1 cellular context compared by ENCODE assay signal in the genomic region with DNA sequence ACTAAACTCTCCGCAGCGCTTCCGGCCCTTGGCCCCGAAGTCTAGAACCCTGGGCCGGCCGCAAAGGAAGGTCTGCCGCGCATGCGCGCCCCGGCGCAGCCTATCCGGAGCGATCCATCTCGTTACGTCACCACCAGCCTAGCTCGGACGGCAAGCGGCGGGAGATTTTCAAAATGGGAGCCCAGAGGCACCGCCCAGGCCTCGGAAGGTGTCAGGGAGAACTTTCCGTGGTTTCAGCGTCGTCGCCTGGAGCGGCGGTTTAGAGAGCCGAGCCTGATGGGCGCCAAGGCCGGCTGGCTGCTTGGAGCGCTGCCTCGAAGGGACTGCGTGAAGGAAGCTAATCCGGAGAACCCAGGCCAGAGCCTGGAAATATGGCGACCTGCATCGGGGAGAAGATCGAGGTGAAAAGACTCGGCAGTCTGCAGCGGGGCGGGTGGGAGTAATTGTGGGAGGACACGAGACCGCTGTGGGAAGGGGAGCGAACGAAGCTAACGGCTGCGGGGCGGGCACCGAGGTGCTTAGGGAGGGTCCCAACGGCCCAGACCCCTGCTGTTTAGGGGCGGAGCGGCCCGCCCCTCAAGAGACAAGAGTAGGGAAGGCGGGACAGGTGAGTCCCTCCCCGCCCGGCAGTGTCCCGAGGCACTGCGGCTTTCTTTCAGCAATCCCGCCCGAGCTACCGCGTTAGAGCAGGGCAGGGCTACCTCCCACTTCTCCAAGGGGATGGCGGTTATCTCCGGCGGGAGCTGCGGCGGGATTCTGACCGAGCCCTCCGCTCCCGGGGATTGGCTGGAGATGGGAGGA.
A peak's percentile ranks its signal among the peaks of the same experiment; 100 is the strongest.
TF ChIP-seq lines count a peak whose summit lies in the region.

A gene (plus strand): TSS at position 130 of the 801 bp plus-strand sequence. CDS start 242 bp downstream, at position 372.

TF ChIP-seq in GM12878, 131 proteins besides CTCF, POLR2A, EP300 and RAD21 (continued from another document and continues in another):
- no peak for TF ChIP-seq DPF2 (IDR thresholded peaks at IDR 0.05)
- TF ChIP-seq STAT1 (conservative IDR thresholded peaks at IDR 0.05): 0 out of 2 replicates have a peak, but pooled peaks have one; percentile 6
- TF ChIP-seq, protein P1, sequence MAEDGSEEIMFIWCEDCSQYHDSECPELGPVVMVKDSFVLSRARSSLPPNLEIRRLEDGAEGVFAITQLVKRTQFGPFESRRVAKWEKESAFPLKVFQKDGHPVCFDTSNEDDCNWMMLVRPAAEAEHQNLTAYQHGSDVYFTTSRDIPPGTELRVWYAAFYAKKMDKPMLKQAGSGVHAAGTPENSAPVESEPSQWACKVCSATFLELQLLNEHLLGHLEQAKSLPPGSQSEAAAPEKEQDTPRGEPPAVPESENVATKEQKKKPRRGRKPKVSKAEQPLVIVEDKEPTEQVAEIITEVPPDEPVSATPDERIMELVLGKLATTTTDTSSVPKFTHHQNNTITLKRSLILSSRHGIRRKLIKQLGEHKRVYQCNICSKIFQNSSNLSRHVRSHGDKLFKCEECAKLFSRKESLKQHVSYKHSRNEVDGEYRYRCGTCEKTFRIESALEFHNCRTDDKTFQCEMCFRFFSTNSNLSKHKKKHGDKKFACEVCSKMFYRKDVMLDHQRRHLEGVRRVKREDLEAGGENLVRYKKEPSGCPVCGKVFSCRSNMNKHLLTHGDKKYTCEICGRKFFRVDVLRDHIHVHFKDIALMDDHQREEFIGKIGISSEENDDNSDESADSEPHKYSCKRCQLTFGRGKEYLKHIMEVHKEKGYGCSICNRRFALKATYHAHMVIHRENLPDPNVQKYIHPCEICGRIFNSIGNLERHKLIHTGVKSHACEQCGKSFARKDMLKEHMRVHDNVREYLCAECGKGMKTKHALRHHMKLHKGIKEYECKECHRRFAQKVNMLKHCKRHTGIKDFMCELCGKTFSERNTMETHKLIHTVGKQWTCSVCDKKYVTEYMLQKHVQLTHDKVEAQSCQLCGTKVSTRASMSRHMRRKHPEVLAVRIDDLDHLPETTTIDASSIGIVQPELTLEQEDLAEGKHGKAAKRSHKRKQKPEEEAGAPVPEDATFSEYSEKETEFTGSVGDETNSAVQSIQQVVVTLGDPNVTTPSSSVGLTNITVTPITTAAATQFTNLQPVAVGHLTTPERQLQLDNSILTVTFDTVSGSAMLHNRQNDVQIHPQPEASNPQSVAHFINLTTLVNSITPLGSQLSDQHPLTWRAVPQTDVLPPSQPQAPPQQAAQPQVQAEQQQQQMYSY (CRISPR knock-in tag; IDR thresholded peaks at IDR 0.05): no peak
- 0 out of 2 replicates have a peak, but pooled peaks have one; percentile 30 for TF ChIP-seq ZNF207 (IDR thresholded peaks at IDR 0.05; ENCODE audit: borderline replicate concordance)
- TF ChIP-seq, protein P2, sequence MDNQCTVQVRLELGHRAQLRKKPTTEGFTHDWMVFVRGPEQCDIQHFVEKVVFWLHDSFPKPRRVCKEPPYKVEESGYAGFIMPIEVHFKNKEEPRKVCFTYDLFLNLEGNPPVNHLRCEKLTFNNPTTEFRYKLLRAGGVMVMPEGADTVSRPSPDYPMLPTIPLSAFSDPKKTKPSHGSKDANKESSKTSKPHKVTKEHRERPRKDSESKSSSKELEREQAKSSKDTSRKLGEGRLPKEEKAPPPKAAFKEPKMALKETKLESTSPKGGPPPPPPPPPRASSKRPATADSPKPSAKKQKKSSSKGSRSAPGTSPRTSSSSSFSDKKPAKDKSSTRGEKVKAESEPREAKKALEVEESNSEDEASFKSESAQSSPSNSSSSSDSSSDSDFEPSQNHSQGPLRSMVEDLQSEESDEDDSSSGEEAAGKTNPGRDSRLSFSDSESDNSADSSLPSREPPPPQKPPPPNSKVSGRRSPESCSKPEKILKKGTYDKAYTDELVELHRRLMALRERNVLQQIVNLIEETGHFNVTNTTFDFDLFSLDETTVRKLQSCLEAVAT (IDR thresholded peaks at IDR 0.05): peak; percentile 67; the same call in 1 of the 2 replicates
- peak; percentile 70 for TF ChIP-seq KLF5 (IDR thresholded peaks at IDR 0.05; ENCODE audit: partially characterized antibody)
- no peak for TF ChIP-seq STAT3 (IDR thresholded peaks at IDR 0.05; ENCODE audit: low read depth, low read length)
- TF ChIP-seq CBFB (IDR thresholded peaks at IDR 0.05; ENCODE audit: low read depth): peak; percentile 83; the same call in 1 of the 2 replicates
- TF ChIP-seq, protein P3, sequence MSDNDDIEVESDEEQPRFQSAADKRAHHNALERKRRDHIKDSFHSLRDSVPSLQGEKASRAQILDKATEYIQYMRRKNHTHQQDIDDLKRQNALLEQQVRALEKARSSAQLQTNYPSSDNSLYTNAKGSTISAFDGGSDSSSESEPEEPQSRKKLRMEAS (IDR thresholded peaks at IDR 0.05; ENCODE audit: low read depth, low read length): peak; percentile 78
- TF ChIP-seq CREM (IDR thresholded peaks at IDR 0.05; ENCODE audit: low read depth): peak; percentile 84
- no peak for TF ChIP-seq MYC (IDR thresholded peaks at IDR 0.05; ENCODE audit: insufficient read depth, insufficient read length, insufficient replicate concordance, low read length, severe bottlenecking)
- TF ChIP-seq, protein P4, sequence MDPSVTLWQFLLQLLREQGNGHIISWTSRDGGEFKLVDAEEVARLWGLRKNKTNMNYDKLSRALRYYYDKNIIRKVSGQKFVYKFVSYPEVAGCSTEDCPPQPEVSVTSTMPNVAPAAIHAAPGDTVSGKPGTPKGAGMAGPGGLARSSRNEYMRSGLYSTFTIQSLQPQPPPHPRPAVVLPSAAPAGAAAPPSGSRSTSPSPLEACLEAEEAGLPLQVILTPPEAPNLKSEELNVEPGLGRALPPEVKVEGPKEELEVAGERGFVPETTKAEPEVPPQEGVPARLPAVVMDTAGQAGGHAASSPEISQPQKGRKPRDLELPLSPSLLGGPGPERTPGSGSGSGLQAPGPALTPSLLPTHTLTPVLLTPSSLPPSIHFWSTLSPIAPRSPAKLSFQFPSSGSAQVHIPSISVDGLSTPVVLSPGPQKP (IDR thresholded peaks at IDR 0.05; ENCODE audit: low read depth, low read length): no peak; the same call in 1 of the 2 replicates
- TF ChIP-seq PML (IDR thresholded peaks at IDR 0.05; ENCODE audit: low read length): no peak; the same call in none of the 2 replicates
- TF ChIP-seq MEF2B (IDR thresholded peaks at IDR 0.05; ENCODE audit: partially characterized antibody, poor library complexity, severe bottlenecking): no peak
- TF ChIP-seq, protein P5, sequence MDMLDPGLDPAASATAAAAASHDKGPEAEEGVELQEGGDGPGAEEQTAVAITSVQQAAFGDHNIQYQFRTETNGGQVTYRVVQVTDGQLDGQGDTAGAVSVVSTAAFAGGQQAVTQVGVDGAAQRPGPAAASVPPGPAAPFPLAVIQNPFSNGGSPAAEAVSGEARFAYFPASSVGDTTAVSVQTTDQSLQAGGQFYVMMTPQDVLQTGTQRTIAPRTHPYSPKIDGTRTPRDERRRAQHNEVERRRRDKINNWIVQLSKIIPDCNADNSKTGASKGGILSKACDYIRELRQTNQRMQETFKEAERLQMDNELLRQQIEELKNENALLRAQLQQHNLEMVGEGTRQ (IDR thresholded peaks at IDR 0.05; ENCODE audit: borderline replicate concordance, low read depth, low read length): no peak
- no peak; the same call in 1 of the 2 replicates for TF ChIP-seq FOXM1 (IDR thresholded peaks at IDR 0.05; ENCODE audit: low read depth, low read length)
- no peak for TF ChIP-seq BMI1 (IDR thresholded peaks at IDR 0.05; ENCODE audit: borderline replicate concordance)
- TF ChIP-seq, protein P6, sequence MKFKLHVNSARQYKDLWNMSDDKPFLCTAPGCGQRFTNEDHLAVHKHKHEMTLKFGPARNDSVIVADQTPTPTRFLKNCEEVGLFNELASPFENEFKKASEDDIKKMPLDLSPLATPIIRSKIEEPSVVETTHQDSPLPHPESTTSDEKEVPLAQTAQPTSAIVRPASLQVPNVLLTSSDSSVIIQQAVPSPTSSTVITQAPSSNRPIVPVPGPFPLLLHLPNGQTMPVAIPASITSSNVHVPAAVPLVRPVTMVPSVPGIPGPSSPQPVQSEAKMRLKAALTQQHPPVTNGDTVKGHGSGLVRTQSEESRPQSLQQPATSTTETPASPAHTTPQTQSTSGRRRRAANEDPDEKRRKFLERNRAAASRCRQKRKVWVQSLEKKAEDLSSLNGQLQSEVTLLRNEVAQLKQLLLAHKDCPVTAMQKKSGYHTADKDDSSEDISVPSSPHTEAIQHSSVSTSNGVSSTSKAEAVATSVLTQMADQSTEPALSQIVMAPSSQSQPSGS (IDR thresholded peaks at IDR 0.05; ENCODE audit: low read length): no peak
- TF ChIP-seq EZH2 (IDR thresholded peaks at IDR 0.05; ENCODE audit: borderline replicate concordance, control insufficient read depth, low read depth, low read length): no peak
- peak; percentile 68 for TF ChIP-seq IKZF1 (conservative IDR thresholded peaks at IDR 0.05)
- TF ChIP-seq, protein P7, sequence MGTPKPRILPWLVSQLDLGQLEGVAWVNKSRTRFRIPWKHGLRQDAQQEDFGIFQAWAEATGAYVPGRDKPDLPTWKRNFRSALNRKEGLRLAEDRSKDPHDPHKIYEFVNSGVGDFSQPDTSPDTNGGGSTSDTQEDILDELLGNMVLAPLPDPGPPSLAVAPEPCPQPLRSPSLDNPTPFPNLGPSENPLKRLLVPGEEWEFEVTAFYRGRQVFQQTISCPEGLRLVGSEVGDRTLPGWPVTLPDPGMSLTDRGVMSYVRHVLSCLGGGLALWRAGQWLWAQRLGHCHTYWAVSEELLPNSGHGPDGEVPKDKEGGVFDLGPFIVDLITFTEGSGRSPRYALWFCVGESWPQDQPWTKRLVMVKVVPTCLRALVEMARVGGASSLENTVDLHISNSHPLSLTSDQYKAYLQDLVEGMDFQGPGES (IDR thresholded peaks at IDR 0.05): peak; percentile 43; the same call in 1 of the 2 replicates
- TF ChIP-seq JUND (IDR thresholded peaks at IDR 0.05; ENCODE audit: low read depth, low read length): peak; percentile 65
- peak; percentile 32; the same call in 1 of the 2 replicates for TF ChIP-seq NFIC (IDR thresholded peaks at IDR 0.05; ENCODE audit: low read depth, low read length)
- TF ChIP-seq JUNB (IDR thresholded peaks at IDR 0.05): no peak
- TF ChIP-seq, protein P8, sequence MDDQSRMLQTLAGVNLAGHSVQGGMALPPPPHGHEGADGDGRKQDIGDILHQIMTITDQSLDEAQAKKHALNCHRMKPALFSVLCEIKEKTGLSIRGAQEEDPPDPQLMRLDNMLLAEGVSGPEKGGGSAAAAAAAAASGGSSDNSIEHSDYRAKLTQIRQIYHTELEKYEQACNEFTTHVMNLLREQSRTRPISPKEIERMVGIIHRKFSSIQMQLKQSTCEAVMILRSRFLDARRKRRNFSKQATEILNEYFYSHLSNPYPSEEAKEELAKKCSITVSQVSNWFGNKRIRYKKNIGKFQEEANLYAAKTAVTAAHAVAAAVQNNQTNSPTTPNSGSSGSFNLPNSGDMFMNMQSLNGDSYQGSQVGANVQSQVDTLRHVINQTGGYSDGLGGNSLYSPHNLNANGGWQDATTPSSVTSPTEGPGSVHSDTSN (IDR thresholded peaks at IDR 0.05; ENCODE audit: insufficient replicate concordance, low read depth, low read length): no peak
- TF ChIP-seq POLR2AphosphoS5 (IDR thresholded peaks at IDR 0.05; ENCODE audit: low read length): peak; percentile 76; the same call in 1 of the 2 replicates
- TF ChIP-seq RFX5 (IDR thresholded peaks at IDR 0.05; ENCODE audit: low read depth, low read length): peak; percentile 91
- TF ChIP-seq ZSCAN29 (IDR thresholded peaks at IDR 0.05): no peak
- TF ChIP-seq, protein P9, sequence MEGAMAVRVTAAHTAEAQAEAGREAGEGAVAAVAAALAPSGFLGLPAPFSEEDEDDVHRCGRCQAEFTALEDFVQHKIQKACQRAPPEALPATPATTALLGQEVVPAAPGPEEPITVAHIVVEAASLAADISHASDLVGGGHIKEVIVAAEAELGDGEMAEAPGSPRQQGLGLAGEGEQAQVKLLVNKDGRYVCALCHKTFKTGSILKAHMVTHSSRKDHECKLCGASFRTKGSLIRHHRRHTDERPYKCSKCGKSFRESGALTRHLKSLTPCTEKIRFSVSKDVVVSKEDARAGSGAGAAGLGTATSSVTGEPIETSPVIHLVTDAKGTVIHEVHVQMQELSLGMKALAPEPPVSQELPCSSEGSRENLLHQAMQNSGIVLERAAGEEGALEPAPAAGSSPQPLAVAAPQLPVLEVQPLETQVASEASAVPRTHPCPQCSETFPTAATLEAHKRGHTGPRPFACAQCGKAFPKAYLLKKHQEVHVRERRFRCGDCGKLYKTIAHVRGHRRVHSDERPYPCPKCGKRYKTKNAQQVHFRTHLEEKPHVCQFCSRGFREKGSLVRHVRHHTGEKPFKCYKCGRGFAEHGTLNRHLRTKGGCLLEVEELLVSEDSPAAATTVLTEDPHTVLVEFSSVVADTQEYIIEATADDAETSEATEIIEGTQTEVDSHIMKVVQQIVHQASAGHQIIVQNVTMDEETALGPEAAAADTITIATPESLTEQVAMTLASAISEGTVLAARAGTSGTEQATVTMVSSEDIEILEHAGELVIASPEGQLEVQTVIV (IDR thresholded peaks at IDR 0.05; ENCODE audit: borderline replicate concordance, partially characterized antibody): peak; percentile 65
- peak; percentile 96 for TF ChIP-seq ATF7 (IDR thresholded peaks at IDR 0.05; ENCODE audit: low read depth)
- TF ChIP-seq MTA2 (IDR thresholded peaks at IDR 0.05; ENCODE audit: low read depth): no peak
- no peak for TF ChIP-seq BHLHE40 (IDR thresholded peaks at IDR 0.05; ENCODE audit: borderline replicate concordance in 1 of 2, low read depth in 2 of 2, low read length in 1 of 2)
- TF ChIP-seq RUNX3 (IDR thresholded peaks at IDR 0.05; ENCODE audit: low read length): peak; percentile 58
- no peak for TF ChIP-seq BCL11A (IDR thresholded peaks at IDR 0.05; ENCODE audit: low read depth, low read length)
- TF ChIP-seq MXI1 (IDR thresholded peaks at IDR 0.05; ENCODE audit: low read depth, low read length): peak; percentile 94
- peak; percentile 38; the same call in 1 of the 2 replicates for TF ChIP-seq HCFC1 (IDR thresholded peaks at IDR 0.05; ENCODE audit: low read length)
- peak; percentile 91 for TF ChIP-seq YY1 (IDR thresholded peaks at IDR 0.05; ENCODE audit: low read depth, low read length)
- TF ChIP-seq HDAC2 (IDR thresholded peaks at IDR 0.05): peak; percentile 89; the same call in 1 of the 2 replicates
- TF ChIP-seq TARDBP (IDR thresholded peaks at IDR 0.05; ENCODE audit: borderline replicate concordance): no peak
- TF ChIP-seq CREB1 (IDR thresholded peaks at IDR 0.05; ENCODE audit: low read depth): peak; percentile 92
